In the genomic region with DNA sequence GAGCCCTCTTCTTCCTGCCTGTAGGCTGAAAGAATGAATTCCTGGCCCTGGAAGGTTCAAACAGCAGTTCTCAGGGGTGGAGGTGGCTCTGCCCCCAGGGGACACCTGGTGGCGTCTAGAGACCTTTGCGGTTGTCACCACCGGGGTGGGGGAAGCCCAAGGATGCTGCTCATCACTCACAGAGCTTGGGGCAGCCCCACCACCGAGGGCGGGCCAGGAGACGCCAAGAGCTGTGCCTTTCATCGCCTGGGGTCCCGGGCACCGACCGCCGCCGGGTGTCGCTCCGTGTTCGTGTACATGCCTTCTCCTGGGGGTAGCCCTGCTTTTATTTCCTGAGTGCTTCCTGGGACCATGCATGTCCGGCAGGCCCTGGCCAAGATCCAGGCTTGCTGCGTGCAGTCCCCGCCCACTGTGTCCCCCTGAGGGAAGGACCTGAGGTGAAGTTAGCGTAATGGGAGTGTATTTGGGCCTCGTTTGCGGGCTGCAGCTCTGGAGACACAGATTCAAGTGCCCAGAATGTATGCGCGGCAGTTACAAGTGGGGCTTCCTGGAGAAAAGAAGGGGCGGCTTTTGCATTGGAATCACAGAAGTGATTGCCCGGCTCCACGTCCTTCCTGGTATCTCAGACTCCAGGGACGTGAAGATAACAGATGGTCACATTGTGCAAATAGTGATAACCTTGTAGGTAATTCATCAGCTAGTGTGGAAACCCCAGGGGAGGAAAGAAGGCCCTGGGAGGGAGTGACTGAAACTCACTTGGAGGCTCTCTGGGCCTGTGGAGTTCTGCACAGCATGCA, we compare ENCODE assay signal across 8 cellular contexts. TPM values are rescaled to one million over a fixed set of nuclear protein-coding genes. Genes with fewer than 3 reads are reported as not detected.
A peak's percentile ranks its signal among the peaks of the same experiment; 100 is the strongest.
DNase-seq lines count a peak whose midpoint lies in the region; ATAC-seq, FAIRE-seq and TF ChIP-seq lines count a peak whose summit lies in the region.

No MANE protein-coding gene starts in this region.

- DNase-seq in NCI-H2029 (lab: John Stamatoyannopoulos, UW): peak; percentile 25
- DNase-seq in NCI-H2029 treated with DMSO at 0.1 percent for 48 hours (lab: John Stamatoyannopoulos, UW): no peak
- DNase-seq in activated CD4-positive, alpha-beta T cell treated with anti-CD3 and anti-CD28 coated beads for 4 hours: peak; percentile 81 to 87
- DNase-seq in H1 (ENCODE audit: low read depth in 1 of 2, low spot score in 2 of 2): peak in 1 of 2 experiments; percentile 63
- peak; percentile 94 for DNase-seq in spleen
- no peak for DNase-seq in iPS-NIHi7 (ENCODE audit: extremely low spot score)

- no peak overlapping the region for H3K18ac ChIP-seq in H1 (ENCODE audit: extremely low read depth, low read length)

- no peak overlapping the region for H2AFZ ChIP-seq in H1 (ENCODE audit: low read length)

- H2BK15ac ChIP-seq in H1 (ENCODE audit: low read length): no peak overlapping the region

- 0 out of 2 replicates have a peak overlapping the region, but pooled peaks have one; percentile 12 for H2BK5ac ChIP-seq in H1 (ENCODE audit: low read depth, low read length)

- no peak overlapping the region for H2AK5ac ChIP-seq in H1 (ENCODE audit: low read depth, low read length)

- no peaks in the 10 kb centered on the region for H3K27me3 ChIP-seq in H1 (replicated peaks in 1 of 4; ENCODE audit: control insufficient read depth in 3 of 4, extremely low read depth in 1 of 4, insufficient read depth in 3 of 4, low read length in 3 of 4)
- no peaks in the 10 kb centered on the region for H3K27me3 ChIP-seq in spleen (replicated peaks in 1 of 7)

- peak; percentile 51 for ATAC-seq in HG03280 (IDR thresholded peaks at IDR 0.05; ENCODE audit: unreplicated experiment)
- ATAC-seq in HG03521 (IDR thresholded peaks at IDR 0.05; ENCODE audit: unreplicated experiment): no peak

- peaks cover 3 to 24% (median 9%) of the 10 kb centered on the region in 4 experiments for H3K4me1 ChIP-seq in H1 (replicated peaks in 1 of 4; ENCODE audit: control insufficient read depth in 3 of 4, insufficient read depth in 4 of 4, low read length in 3 of 4)
- H3K4me1 ChIP-seq in spleen: peaks cover 59 to 96% (median 79%) of the 10 kb centered on the region in 6 donors

- CTCF ChIA-PET in H1 (lab: Charles Lee; ENCODE audit: partially characterized antibody): interaction anchor here (0.7 to 4.3 kb wide), 9 partner anchors 11 to 180 kb away, joined by 3 to 32 read pairs (median 5); partner anchors contain the start of gene AP3D1

- no peak overlapping the region; the same call in 1 of the 2 replicates for H4K8ac ChIP-seq in H1 (ENCODE audit: extremely low read depth, insufficient read depth, low read length)

- H2BK12ac ChIP-seq in H1 (ENCODE audit: low read depth, low read length): no peak overlapping the region

- H4K91ac ChIP-seq in H1 (replicated peaks; ENCODE audit: insufficient read length, low read length): no peak overlapping the region

- TF ChIP-seq EP300 in H1 (IDR thresholded peaks at IDR 0.05; ENCODE audit: borderline replicate concordance in 1 of 2, low read depth in 2 of 2, low read length in 2 of 2): no peak

- no peak overlapping the region for H2BK120ac ChIP-seq in H1 (replicated peaks; ENCODE audit: low read depth, low read length)

- H4K5ac ChIP-seq in H1 (ENCODE audit: insufficient read length, low read depth, low read length): no peak overlapping the region

- no peak overlapping the region for H3K4ac ChIP-seq in H1 (replicated peaks; ENCODE audit: insufficient read length, low read depth, low read length)

- peaks cover 19% of the 10 kb centered on the region for H3K79me1 ChIP-seq in H1 (ENCODE audit: low read depth, low read length)

- no peak overlapping the region for H3K4me2 ChIP-seq in H1 (ENCODE audit: insufficient read depth in 1 of 2, low read depth in 2 of 2, low read length in 2 of 2)

- 0 out of 2 replicates have a peak overlapping the region, but pooled peaks have one; percentile 4 for H3K27ac ChIP-seq in H1 (ENCODE audit: low read depth, low read length)
- H3K27ac ChIP-seq in spleen: peak overlapping the region in 7 of 8 donors; percentile 23 to 96 (median 58)

- no peak for TF ChIP-seq POLR2A in H1 (IDR thresholded peaks at IDR 0.05; ENCODE audit: control extremely low read depth in 1 of 2, low read depth in 2 of 2, low read length in 2 of 2)
- no peak for TF ChIP-seq POLR2A in spleen (IDR thresholded peaks at IDR 0.05)

- peaks cover 30 to 31% of the 10 kb centered on the region in 2 experiments for H4K20me1 ChIP-seq in H1 (replicated peaks in 1 of 2; ENCODE audit: control insufficient read depth in 1 of 2, insufficient read depth in 2 of 2, low read length in 2 of 2)

- H3K4me3 ChIP-seq in H1 (ENCODE audit: extremely low read depth in 1 of 4, insufficient read depth in 2 of 4, low read depth in 3 of 4, low read length in 4 of 4) (no peak overlapping the region), spleen (peak overlapping the region in 2 of 8 donors; percentile 13 to 49)

- TF ChIP-seq CTCF in H1 (IDR thresholded peaks at IDR 0.05; ENCODE audit: control extremely low read depth in 1 of 3, insufficient read depth in 1 of 3, low read depth in 1 of 3, low read length in 3 of 3): peak; percentile 15 to 40 (median 24); a peak in 3 of 4 replicates
- peak in 8 of 11 experiments; percentile 23 to 62 (median 37) for TF ChIP-seq CTCF in spleen (IDR thresholded peaks at IDR 0.05 in 8 of 11, conservative IDR thresholded peaks at IDR 0.05 in 3 of 11)

- no peaks in the 10 kb centered on the region for H3K23me2 ChIP-seq in H1 (ENCODE audit: low read depth, low read length)

- no peak for TF ChIP-seq RAD21 in H1 (IDR thresholded peaks at IDR 0.05 in 1 of 2, conservative IDR thresholded peaks at IDR 0.05 in 1 of 2; ENCODE audit: low read depth in 2 of 2, low read length in 2 of 2)

- H3K14ac ChIP-seq in H1 (ENCODE audit: insufficient read length): no peak overlapping the region

- no peak overlapping the region for H3K56ac ChIP-seq in H1 (replicated peaks; ENCODE audit: insufficient read length, low read depth, low read length)

- H3K9ac ChIP-seq in H1 (replicated peaks in 1 of 4; ENCODE audit: extremely low read depth in 1 of 4, low read depth in 3 of 4, low read length in 3 of 4): no peak overlapping the region; a peak in 1 of 7 replicates

- peaks cover 36 to 97% of the 10 kb centered on the region in 2 experiments for H3K79me2 ChIP-seq in H1 (ENCODE audit: control insufficient read depth in 1 of 2, insufficient read depth in 2 of 2, low read length in 2 of 2)

- H2BK20ac ChIP-seq in H1 (ENCODE audit: low read length): no peak overlapping the region

- H3K36me3 ChIP-seq in H1 (ENCODE audit: control insufficient read depth in 2 of 4, insufficient read depth in 4 of 4, low read length in 3 of 4) (no peaks in the 10 kb centered on the region), spleen (peaks cover 0 to 22% (median 4%) of the 10 kb centered on the region in 6 donors)

- WGBS in H1 (ENCODE audit: extremely low coverage in 1 of 2, insufficient coverage in 1 of 2, insufficient read length in 1 of 2, insufficient replicate concordance in 2 of 2, low coverage in 1 of 2, low lambda C conversion rate in 2 of 2, missing lambda C conversion rate in 1 of 2), 2 experiments: 85% methylated on average over 27 of the region's 27 CpGs; no CpG with 5 or more reads in 1 of the 2 experiments
- WGBS in spleen, 5 donors: 31 to 45% (median 43%) methylated on average over 25 to 27 of the region's 27 CpGs

- H3K9me3 ChIP-seq in H1 (ENCODE audit: insufficient read depth in 2 of 2, low read depth in 1 of 2, low read length in 1 of 2) (no peaks in the 10 kb centered on the region), spleen (no peaks in the 10 kb centered on the region)

- POLR2A ChIA-PET in H1 (lab: Charles Lee; ENCODE audit: partially characterized antibody): interaction anchor here (0.9 to 1.0 kb wide), 4 partner anchors 14 to 82 kb away, joined by 3 to 5 read pairs (median 4); partner anchors contain the start of gene PLEKHJ1

- H3K23ac ChIP-seq in H1 (ENCODE audit: insufficient read length): no peak overlapping the region

- intact Hi-C loops in spleen (cut with DNase I; ENCODE audit: low total_unique reads): no loop called here

- no peak for FAIRE-seq in H1 (lab: Jason Lieb, UNC)

TF ChIP-seq in H1, 55 proteins besides CTCF, POLR2A, EP300 and RAD21 (continues in another document):
- TF ChIP-seq GTF2F1 (IDR thresholded peaks at IDR 0.05; ENCODE audit: borderline replicate concordance, low read depth, low read length): no peak
- TF ChIP-seq ASH2L (IDR thresholded peaks at IDR 0.05; ENCODE audit: low read length): no peak
- no peak for TF ChIP-seq POLR2AphosphoS5 (IDR thresholded peaks at IDR 0.05; ENCODE audit: low read depth, low read length)
- no peak for TF ChIP-seq CTBP2 (IDR thresholded peaks at IDR 0.05; ENCODE audit: borderline replicate concordance, insufficient read depth, insufficient read length, low read length)
- peak; percentile 57; the same call in 1 of the 2 replicates for TF ChIP-seq GABPA (IDR thresholded peaks at IDR 0.05; ENCODE audit: borderline replicate concordance, insufficient read depth, low read length)
- no peak for TF ChIP-seq HDAC2 (IDR thresholded peaks at IDR 0.05; ENCODE audit: borderline replicate concordance in 1 of 2, low read depth in 2 of 2, low read length in 2 of 2)
- no peak for TF ChIP-seq BRCA1 (IDR thresholded peaks at IDR 0.05; ENCODE audit: low read depth, low read length)

RNA-seq across cellular contexts. Expression of gene DOT1L, which starts 7.8 kb away (rescaled TPM):
- 74.8 and 76.3 TPM in 2 replicates for total RNA-seq in H1 (2021; fragmentation: NEBNext Ultra II Directional; extraction: Animal tissue kit (Norgen Biotek cat#: 25700))
- polyA plus RNA-seq in H1 (2011; rRNA removed) (17.5 and 39.8 TPM in 2 replicates), spleen (10 to 100 TPM in 1 of 3 donors, 1 to 10 TPM in 2; 3.9 to 20.8 (median 7.5) TPM)
- 28.6 TPM for polyA plus RNA-seq in H1 (2011; cell fraction: cytosol; rRNA removed)
- 232 TPM for polyA plus RNA-seq in H1 (2011; cell fraction: nucleus; rRNA removed)
- 37.0 to 51.6 TPM (median 48.5 TPM) in 4 replicates for polyA plus RNA-seq in H1 (2012, experiment 1 of 2)
- polyA plus RNA-seq in H1 (2012, experiment 2 of 2): 26.6 TPM
- 36.4 TPM for polyA plus RNA-seq in H1 (2013, experiment 1 of 2)
- 32.3 TPM for polyA plus RNA-seq in H1 (2013, experiment 2 of 2)
- 16.0 and 21.9 TPM in 2 replicates for polyA minus RNA-seq in H1 (2011; rRNA and poly(A)+ RNA removed)
- 24.8 TPM for polyA minus RNA-seq in H1 (2011; cell fraction: cytosol; rRNA and poly(A)+ RNA removed)
- polyA minus RNA-seq in H1 (2011; cell fraction: nucleus; rRNA and poly(A)+ RNA removed): 49.1 TPM
- total RNA-seq in spleen: 10 to 100 TPM; 19.5 to 53.2 (median 36.4) TPM

RNA-seq across cellular contexts. Expression of gene AP3D1, which starts 20.2 kb away (rescaled TPM):
- total RNA-seq in H1 (2021; fragmentation: NEBNext Ultra II Directional; extraction: Animal tissue kit (Norgen Biotek cat#: 25700)): 174 and 184 TPM in 2 replicates
- polyA plus RNA-seq in H1 (2011; rRNA removed): 161 and 227 TPM in 2 replicates
- polyA plus RNA-seq in H1 (2011; cell fraction: cytosol; rRNA removed): 140 TPM
- polyA plus RNA-seq in H1 (2011; cell fraction: nucleus; rRNA removed): 430 TPM
- 183 to 246 TPM (median 225 TPM) in 4 replicates for polyA plus RNA-seq in H1 (2012, experiment 1 of 2)
- 177 TPM for polyA plus RNA-seq in H1 (2012, experiment 2 of 2)
- 94.5 TPM for polyA plus RNA-seq in H1 (2013, experiment 1 of 2)
- 89.2 TPM for polyA plus RNA-seq in H1 (2013, experiment 2 of 2)
- polyA minus RNA-seq in H1 (2011; rRNA and poly(A)+ RNA removed): 225 and 237 TPM in 2 replicates
- polyA minus RNA-seq in H1 (2011; cell fraction: cytosol; rRNA and poly(A)+ RNA removed): 139 TPM
- polyA minus RNA-seq in H1 (2011; cell fraction: nucleus; rRNA and poly(A)+ RNA removed): 125 TPM
- total RNA-seq in spleen: 100 to 1,000 TPM in 4 of 7 donors, 10 to 100 TPM in 3; 89.3 to 112 (median 100) TPM
- 10 to 100 TPM; 32.8 to 80.1 (median 43.2) TPM for polyA plus RNA-seq in spleen

Comparison
In these comparisons a context has a peak if more than half of its experiments do, and no peak if none do; other contexts are left out.
1. DNase-seq: peak in NCI-H2029 (single experiment), activated CD4-positive, alpha-beta T cell treated with anti-CD3 and anti-CD28 coated beads for 4 hours (2 of 2) and spleen (single experiment); none in NCI-H2029 treated with DMSO at 0.1 percent for 48 hours (single experiment) and iPS-NIHi7 (single experiment).